ENCODE assay signal across 1 cellular context in genomic region chr21:36320421-36321324, GRCh38.
TF ChIP-seq lines count a peak whose summit lies in the region.

No MANE protein-coding gene starts in this region.

TF ChIP-seq in K562, 482 proteins besides CTCF, POLR2A, EP300 and RAD21 (continued from another document and continues in another):
- TF ChIP-seq, protein P1, sequence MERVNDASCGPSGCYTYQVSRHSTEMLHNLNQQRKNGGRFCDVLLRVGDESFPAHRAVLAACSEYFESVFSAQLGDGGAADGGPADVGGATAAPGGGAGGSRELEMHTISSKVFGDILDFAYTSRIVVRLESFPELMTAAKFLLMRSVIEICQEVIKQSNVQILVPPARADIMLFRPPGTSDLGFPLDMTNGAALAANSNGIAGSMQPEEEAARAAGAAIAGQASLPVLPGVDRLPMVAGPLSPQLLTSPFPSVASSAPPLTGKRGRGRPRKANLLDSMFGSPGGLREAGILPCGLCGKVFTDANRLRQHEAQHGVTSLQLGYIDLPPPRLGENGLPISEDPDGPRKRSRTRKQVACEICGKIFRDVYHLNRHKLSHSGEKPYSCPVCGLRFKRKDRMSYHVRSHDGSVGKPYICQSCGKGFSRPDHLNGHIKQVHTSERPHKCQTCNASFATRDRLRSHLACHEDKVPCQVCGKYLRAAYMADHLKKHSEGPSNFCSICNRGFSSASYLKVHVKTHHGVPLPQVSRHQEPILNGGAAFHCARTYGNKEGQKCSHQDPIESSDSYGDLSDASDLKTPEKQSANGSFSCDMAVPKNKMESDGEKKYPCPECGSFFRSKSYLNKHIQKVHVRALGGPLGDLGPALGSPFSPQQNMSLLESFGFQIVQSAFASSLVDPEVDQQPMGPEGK (CRISPR knock-in tag; IDR thresholded peaks at IDR 0.05; ENCODE audit: borderline replicate concordance) = no peak
- no peak for TF ChIP-seq BACH1 (tag; IDR thresholded peaks at IDR 0.05)
- no peak for TF ChIP-seq KDM5B (IDR thresholded peaks at IDR 0.05; ENCODE audit: insufficient replicate concordance, low read depth, low read length)
- no peak for TF ChIP-seq STAT5B (CRISPR knock-in tag; IDR thresholded peaks at IDR 0.05)
- TF ChIP-seq, protein P2, sequence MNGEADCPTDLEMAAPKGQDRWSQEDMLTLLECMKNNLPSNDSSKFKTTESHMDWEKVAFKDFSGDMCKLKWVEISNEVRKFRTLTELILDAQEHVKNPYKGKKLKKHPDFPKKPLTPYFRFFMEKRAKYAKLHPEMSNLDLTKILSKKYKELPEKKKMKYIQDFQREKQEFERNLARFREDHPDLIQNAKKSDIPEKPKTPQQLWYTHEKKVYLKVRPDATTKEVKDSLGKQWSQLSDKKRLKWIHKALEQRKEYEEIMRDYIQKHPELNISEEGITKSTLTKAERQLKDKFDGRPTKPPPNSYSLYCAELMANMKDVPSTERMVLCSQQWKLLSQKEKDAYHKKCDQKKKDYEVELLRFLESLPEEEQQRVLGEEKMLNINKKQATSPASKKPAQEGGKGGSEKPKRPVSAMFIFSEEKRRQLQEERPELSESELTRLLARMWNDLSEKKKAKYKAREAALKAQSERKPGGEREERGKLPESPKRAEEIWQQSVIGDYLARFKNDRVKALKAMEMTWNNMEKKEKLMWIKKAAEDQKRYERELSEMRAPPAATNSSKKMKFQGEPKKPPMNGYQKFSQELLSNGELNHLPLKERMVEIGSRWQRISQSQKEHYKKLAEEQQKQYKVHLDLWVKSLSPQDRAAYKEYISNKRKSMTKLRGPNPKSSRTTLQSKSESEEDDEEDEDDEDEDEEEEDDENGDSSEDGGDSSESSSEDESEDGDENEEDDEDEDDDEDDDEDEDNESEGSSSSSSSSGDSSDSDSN (IDR thresholded peaks at IDR 0.05; ENCODE audit: borderline replicate concordance in 1 of 2, low read depth in 2 of 2, low read length in 2 of 2) = peak; percentile 42 to 77
- peak; percentile 47; the same call in 1 of the 2 replicates for TF ChIP-seq MAX (CRISPR knock-in tag; IDR thresholded peaks at IDR 0.05)
- TF ChIP-seq, protein P3, sequence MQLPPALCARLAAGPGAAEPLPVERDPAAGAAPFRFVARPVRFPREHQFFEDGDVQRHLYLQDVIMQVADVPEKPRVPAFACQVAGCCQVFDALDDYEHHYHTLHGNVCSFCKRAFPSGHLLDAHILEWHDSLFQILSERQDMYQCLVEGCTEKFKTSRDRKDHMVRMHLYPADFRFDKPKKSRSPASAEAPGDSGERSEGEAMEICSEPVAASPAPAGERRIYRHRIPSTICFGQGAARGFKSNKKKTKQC (CRISPR knock-in tag; IDR thresholded peaks at IDR 0.05) = 0 out of 2 replicates have a peak, but pooled peaks have one; percentile 35
- no peak for TF ChIP-seq LARP7 (IDR thresholded peaks at IDR 0.05)
- peak; percentile 88 for TF ChIP-seq CXXC5 (CRISPR knock-in tag; IDR thresholded peaks at IDR 0.05)
- peak; percentile 78; the same call in 1 of the 2 replicates for TF ChIP-seq KLF13 (tag; IDR thresholded peaks at IDR 0.05; ENCODE audit: borderline replicate concordance, low read depth)
- TF ChIP-seq, protein P4, sequence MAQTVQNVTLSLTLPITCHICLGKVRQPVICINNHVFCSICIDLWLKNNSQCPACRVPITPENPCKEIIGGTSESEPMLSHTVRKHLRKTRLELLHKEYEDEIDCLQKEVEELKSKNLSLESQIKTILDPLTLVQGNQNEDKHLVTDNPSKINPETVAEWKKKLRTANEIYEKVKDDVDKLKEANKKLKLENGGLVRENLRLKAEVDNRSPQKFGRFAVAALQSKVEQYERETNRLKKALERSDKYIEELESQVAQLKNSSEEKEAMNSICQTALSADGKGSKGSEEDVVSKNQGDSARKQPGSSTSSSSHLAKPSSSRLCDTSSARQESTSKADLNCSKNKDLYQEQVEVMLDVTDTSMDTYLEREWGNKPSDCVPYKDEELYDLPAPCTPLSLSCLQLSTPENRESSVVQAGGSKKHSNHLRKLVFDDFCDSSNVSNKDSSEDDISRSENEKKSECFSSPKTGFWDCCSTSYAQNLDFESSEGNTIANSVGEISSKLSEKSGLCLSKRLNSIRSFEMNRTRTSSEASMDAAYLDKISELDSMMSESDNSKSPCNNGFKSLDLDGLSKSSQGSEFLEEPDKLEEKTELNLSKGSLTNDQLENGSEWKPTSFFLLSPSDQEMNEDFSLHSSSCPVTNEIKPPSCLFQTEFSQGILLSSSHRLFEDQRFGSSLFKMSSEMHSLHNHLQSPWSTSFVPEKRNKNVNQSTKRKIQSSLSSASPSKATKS (CRISPR knock-in tag; IDR thresholded peaks at IDR 0.05) = no peak
- no peak for TF ChIP-seq THRAP3 (IDR thresholded peaks at IDR 0.05; ENCODE audit: borderline replicate concordance)
- TF ChIP-seq, protein P5, sequence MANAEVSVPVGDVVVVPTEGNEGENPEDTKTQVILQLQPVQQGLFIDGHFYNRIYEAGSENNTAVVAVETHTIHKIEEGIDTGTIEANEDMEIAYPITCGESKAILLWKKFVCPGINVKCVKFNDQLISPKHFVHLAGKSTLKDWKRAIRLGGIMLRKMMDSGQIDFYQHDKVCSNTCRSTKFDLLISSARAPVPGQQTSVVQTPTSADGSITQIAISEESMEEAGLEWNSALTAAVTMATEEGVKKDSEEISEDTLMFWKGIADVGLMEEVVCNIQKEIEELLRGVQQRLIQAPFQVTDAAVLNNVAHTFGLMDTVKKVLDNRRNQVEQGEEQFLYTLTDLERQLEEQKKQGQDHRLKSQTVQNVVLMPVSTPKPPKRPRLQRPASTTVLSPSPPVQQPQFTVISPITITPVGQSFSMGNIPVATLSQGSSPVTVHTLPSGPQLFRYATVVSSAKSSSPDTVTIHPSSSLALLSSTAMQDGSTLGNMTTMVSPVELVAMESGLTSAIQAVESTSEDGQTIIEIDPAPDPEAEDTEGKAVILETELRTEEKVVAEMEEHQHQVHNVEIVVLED (CRISPR knock-in tag; IDR thresholded peaks at IDR 0.05) = no peak
- TF ChIP-seq CLOCK (CRISPR knock-in tag; IDR thresholded peaks at IDR 0.05; ENCODE audit: borderline replicate concordance) = no peak
- no peak for TF ChIP-seq SAFB (IDR thresholded peaks at IDR 0.05; ENCODE audit: borderline replicate concordance, low read depth, low read length)
- no peak for TF ChIP-seq ELF4 (CRISPR knock-in tag; IDR thresholded peaks at IDR 0.05)
- no peak for TF ChIP-seq ZBTB8A (IDR thresholded peaks at IDR 0.05; ENCODE audit: partially characterized antibody)
- peak; percentile 88; the same call in 1 of the 2 replicates for TF ChIP-seq ZBTB1 (CRISPR knock-in tag; IDR thresholded peaks at IDR 0.05; ENCODE audit: borderline replicate concordance, low read depth)
- TF ChIP-seq SAFB2 (IDR thresholded peaks at IDR 0.05; ENCODE audit: borderline replicate concordance, low read depth, low read length, severe bottlenecking) = no peak
- 0 out of 2 replicates have a peak, but pooled peaks have one; percentile 70 for TF ChIP-seq FOXJ2 (tag; IDR thresholded peaks at IDR 0.05)
- peak; percentile 88; the same call in 1 of the 2 replicates for TF ChIP-seq HDAC2 (IDR thresholded peaks at IDR 0.05)
- 0 out of 2 replicates have a peak, but pooled peaks have one; percentile 33 for TF ChIP-seq CBFB (CRISPR knock-in tag; IDR thresholded peaks at IDR 0.05)
- TF ChIP-seq ZHX1 (conservative IDR thresholded peaks at IDR 0.05; ENCODE audit: low read length) = no peak
- no peak for TF ChIP-seq CHCHD3 (CRISPR knock-in tag; IDR thresholded peaks at IDR 0.05)
- TF ChIP-seq HMGXB4 (CRISPR knock-in tag; IDR thresholded peaks at IDR 0.05) = no peak
- peak; percentile 70; the same call in 1 of the 2 replicates for TF ChIP-seq CBX1 (IDR thresholded peaks at IDR 0.05; ENCODE audit: low read depth)
- 0 out of 2 replicates have a peak, but pooled peaks have one; percentile 21 for TF ChIP-seq THAP12 (CRISPR knock-in tag; IDR thresholded peaks at IDR 0.05)
- TF ChIP-seq ELK1 (CRISPR knock-in tag; IDR thresholded peaks at IDR 0.05) = no peak
- TF ChIP-seq EGR1 (conservative IDR thresholded peaks at IDR 0.05) = peak; percentile 58
- TF ChIP-seq ZNF780A (CRISPR knock-in tag; IDR thresholded peaks at IDR 0.05) = no peak
- peak; percentile 59; the same call in 1 of the 2 replicates for TF ChIP-seq CC2D1A (IDR thresholded peaks at IDR 0.05)
- TF ChIP-seq SIRT6 (IDR thresholded peaks at IDR 0.05; ENCODE audit: low read depth, low read length) = no peak
- TF ChIP-seq CCAR2 (IDR thresholded peaks at IDR 0.05; ENCODE audit: low read depth, low read length) = no peak
- TF ChIP-seq HNRNPK (IDR thresholded peaks at IDR 0.05; ENCODE audit: low read depth, low read length, poor library complexity, severe bottlenecking) = peak; percentile 51
- no peak for TF ChIP-seq ZNF280B (CRISPR knock-in tag; IDR thresholded peaks at IDR 0.05)
